Comparison of ENCODE assay signal across 8 cellular contexts in the genomic region with DNA sequence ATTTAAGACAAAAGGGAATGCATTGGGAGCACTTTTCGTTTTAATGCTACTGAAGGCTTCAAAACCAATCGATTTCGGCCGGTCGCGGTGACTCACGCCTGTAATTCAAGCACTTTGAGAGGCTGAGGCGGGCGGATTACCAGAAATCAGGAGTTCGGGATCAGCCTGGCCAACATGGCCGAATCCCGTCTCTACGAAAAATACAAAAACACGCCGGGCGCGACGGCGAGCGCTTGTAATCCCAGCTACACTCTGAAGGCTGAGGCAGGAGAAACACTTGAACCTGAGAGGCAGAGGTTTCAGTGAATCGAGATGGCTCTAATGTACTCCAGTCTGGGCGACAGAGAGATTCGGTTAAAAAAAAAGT. TPM values are rescaled to one million over a fixed set of nuclear protein-coding genes. Genes with fewer than 3 reads are reported as not detected.
DNase-seq lines count a peak whose midpoint lies in the region; ATAC-seq, FAIRE-seq and TF ChIP-seq lines count a peak whose summit lies in the region.

No MANE protein-coding gene starts in this region.

- peak overlapping the region; percentile 58 for H2AFZ ChIP-seq in astrocyte (ENCODE audit: low read depth, low read length)

- no peaks in the 10 kb centered on the region for H3K9me3 Mint-ChIP-seq in astrocyte (ENCODE audit: unreplicated experiment)

- no peaks in the 10 kb centered on the region for H4K20me1 ChIP-seq in astrocyte (ENCODE audit: insufficient read depth, low read length)

- FAIRE-seq in astrocyte (lab: Jason Lieb, UNC), result no peak

- H3K4me3 ChIP-seq in astrocyte (ENCODE audit: insufficient read depth, low read depth, low read length) (peak overlapping the region; percentile 83), iPS-11a (ENCODE audit: low read depth, low read length) (peak overlapping the region; percentile 50), skeletal muscle cell (ENCODE audit: low read depth, low read length) (peak overlapping the region; percentile 73)

- H3K36me3 ChIP-seq in astrocyte (ENCODE audit: insufficient read depth, low read length), result no peaks in the 10 kb centered on the region

- no peaks in the 10 kb centered on the region for H3K36me3 Mint-ChIP-seq in astrocyte (ENCODE audit: low read depth, unreplicated experiment)

- H3K4me1 Mint-ChIP-seq in astrocyte (ENCODE audit: low read depth, unreplicated experiment), result peaks cover 14% of the 10 kb centered on the region

- H3K27ac Mint-ChIP-seq in astrocyte (ENCODE audit: unreplicated experiment), result peak overlapping the region; percentile 99

- no peak for TF ChIP-seq CTCF in astrocyte (IDR thresholded peaks at IDR 0.05; ENCODE audit: insufficient read depth, low read depth, low read length)

- no peaks in the 10 kb centered on the region for H3K27me3 Mint-ChIP-seq in astrocyte (ENCODE audit: low read depth, unreplicated experiment)

- peak overlapping the region; percentile 95 for H3K27ac ChIP-seq in astrocyte (ENCODE audit: low read depth, low read length)

- DNase-seq in NCI-H146 (lab: John Stamatoyannopoulos, UW) (peak; percentile 83), NCI-H146 treated with DMSO at 0.1 percent for 48 hours (lab: John Stamatoyannopoulos, UW; ENCODE audit: unreplicated experiment) (no peak), RKO (ENCODE audit: low spot score) (peak; percentile 80), astrocyte (ENCODE audit: low read depth) (peak; percentile 58), skeletal muscle cell (ENCODE audit: low read depth) (no peak), cerebellar nuclear complex (lab: John Stamatoyannopoulos, UW) (no peak)

- peak overlapping the region; percentile 97 for H3K4me3 Mint-ChIP-seq in astrocyte (ENCODE audit: unreplicated experiment)

- peaks cover 33% of the 10 kb centered on the region for H3K4me1 ChIP-seq in astrocyte (ENCODE audit: insufficient read depth, low read length)

- H3K27me3 ChIP-seq in astrocyte (ENCODE audit: insufficient read depth, low read length), result no peaks in the 10 kb centered on the region

- ATAC-seq in HG02852 (IDR thresholded peaks at IDR 0.05; ENCODE audit: unreplicated experiment), result peak; percentile 26

- H3K9ac ChIP-seq in astrocyte (ENCODE audit: low read length), result peak overlapping the region; percentile 88

- H3K4me2 ChIP-seq in astrocyte (ENCODE audit: low read length), result peak overlapping the region; percentile 96

- H3K9me3 ChIP-seq in astrocyte (ENCODE audit: insufficient read depth, low read depth, low read length), result no peaks in the 10 kb centered on the region

- H3K79me2 ChIP-seq in astrocyte (ENCODE audit: insufficient read depth, low read length), result no peaks in the 10 kb centered on the region

RNA-seq across cellular contexts. Expression of a gene that starts 58.4 kb away (rescaled TPM):
- total RNA-seq in astrocyte, result 6.8 and 8.4 TPM in 2 replicates

Comparison
In these comparisons a context has a peak if more than half of its experiments do, and no peak if none do; other contexts are left out.
1. DNase-seq: peak in NCI-H146 (single experiment), RKO (single experiment) and astrocyte (single experiment); none in NCI-H146 treated with DMSO at 0.1 percent for 48 hours (single experiment), skeletal muscle cell (single experiment) and cerebellar nuclear complex (0 of 2).
2. Peak in every context shown above with its lines, with median percentiles within 50 percentile points of each other: H3K4me3 ChIP-seq.